ENCODE assay signal across 15 cellular contexts in genomic region chrX:13716905-13717304, GRCh38. TPM values are rescaled to one million over a fixed set of nuclear protein-coding genes. Genes with fewer than 3 reads are reported as not detected.
A peak's percentile ranks its signal among the peaks of the same experiment; 100 is the strongest.
DNase-seq lines count a peak whose midpoint lies in the region; ATAC-seq and TF ChIP-seq lines count a peak whose summit lies in the region.
"Had no signal": no experiment of that assay in that cellular context is flagged by ENCODE, and none has a peak within 500 bp of the region (broad histone marks: within the 10 kb centered on the region; RNA-seq: fewer than 3 reads in every experiment).

No MANE protein-coding gene starts in this region.

- H3K36me3 Mint-ChIP-seq in T-helper 1 cell treated with Interleukin-12 subunit alpha and Interleukin-12 subunit beta and Interleukin-4 antibody, amounts not matched to agents 30 μg/mL and 1 μg/mL, for 36 hours (ENCODE audit: low read depth): peaks cover 31% of the 10 kb centered on the region

- H3K4me1 Mint-ChIP-seq in T-helper 1 cell treated with Interleukin-12 subunit alpha and Interleukin-12 subunit beta and Interleukin-4 antibody, amounts not matched to agents 30 μg/mL and 1 μg/mL, for 36 hours (ENCODE audit: low read depth): peaks cover 17% of the 10 kb centered on the region

- H3K36me3 ChIP-seq in thoracic aorta: peaks cover 2% of the 10 kb centered on the region

- ATAC-seq in thoracic aorta (ENCODE audit: insufficient number of reproducible peaks, low FRiP score, low read depth): no peak
- no peak for ATAC-seq in GM19463 (IDR thresholded peaks at IDR 0.05; ENCODE audit: unreplicated experiment)
- ATAC-seq: body of pancreas; Panc1; psoas muscle; stimulated activated memory B cell treated with anti-CD40 and anti-IgM and Interleukin-4, amounts not matched to agents 10 μg/mL and 1 μg/mL and 100 μg/mL, for 72 hours had no signal

- no peaks in the 10 kb centered on the region for H3K27me3 ChIP-seq in thoracic aorta (replicated peaks; ENCODE audit: insufficient read depth)
- H3K27me3 ChIP-seq: body of pancreas had no signal

- H3K4me3 ChIP-seq in thoracic aorta: no peak overlapping the region
- H3K4me3 ChIP-seq: body of pancreas, psoas muscle had no signal

- H3K9me3 ChIP-seq in thoracic aorta: no peaks in the 10 kb centered on the region
- H3K9me3 ChIP-seq: body of pancreas, psoas muscle had no signal

- H3K9me3 Mint-ChIP-seq in T-helper 1 cell treated with Interleukin-12 subunit alpha and Interleukin-12 subunit beta and Interleukin-4 antibody, amounts not matched to agents 30 μg/mL and 1 μg/mL, for 36 hours: no peaks in the 10 kb centered on the region
- H3K9me3 Mint-ChIP-seq: stimulated activated memory B cell treated with anti-CD40 and anti-IgM and Interleukin-4, amounts not matched to agents 10 μg/mL and 1 μg/mL and 100 μg/mL, for 72 hours had no signal

- no peak for TF ChIP-seq CTCF in thoracic aorta (IDR thresholded peaks at IDR 0.05)

- DNase-seq in stimulated activated CD4-positive, alpha-beta T cell treated with anti-CD3 and anti-CD28 coated beads, Interleukin-15, amount 100 ng/mL, for 24 hours: peak; percentile 20
- no peak for DNase-seq in stimulated activated CD4-positive, alpha-beta T cell treated with anti-CD3 and anti-CD28 coated beads, Interleukin-12 subunit alpha, Interleukin-12 subunit beta, amount 100 ng/mL, for 4 hours
- peak; percentile 41 for DNase-seq in effector CD4-positive, alpha-beta T cell
- no peak for DNase-seq in thoracic aorta (ENCODE audit: low spot score)
- DNase-seq in NCI-H524 (lab: John Stamatoyannopoulos, UW): no peak
- DNase-seq in SW480 (ENCODE audit: low spot score): no peak
- DNase-seq: C1 segment of cervical spinal cord, NCI-H1092 treated with DMSO at 0.1 percent for 48 hours, NCI-H524 treated with DMSO at 0.1 percent for 48 hours, psoas muscle had no signal

- H3K27ac ChIP-seq in thoracic aorta: peak overlapping the region; percentile 63 to 67
- H3K27ac ChIP-seq: body of pancreas, psoas muscle had no signal

- no peak overlapping the region for H3K4me3 Mint-ChIP-seq in T-helper 1 cell treated with Interleukin-12 subunit alpha and Interleukin-12 subunit beta and Interleukin-4 antibody, amounts not matched to agents 30 μg/mL and 1 μg/mL, for 36 hours
- H3K4me3 Mint-ChIP-seq: stimulated activated memory B cell treated with anti-CD40 and anti-IgM and Interleukin-4, amounts not matched to agents 10 μg/mL and 1 μg/mL and 100 μg/mL, for 72 hours had no signal

- peaks cover 0 to 7% of the 10 kb centered on the region in 2 donors for H3K4me1 ChIP-seq in thoracic aorta (ENCODE audit: control insufficient read depth in 1 of 2, low read depth in 2 of 2)

- H3K27ac Mint-ChIP-seq in T-helper 1 cell treated with Interleukin-12 subunit alpha and Interleukin-12 subunit beta and Interleukin-4 antibody, amounts not matched to agents 30 μg/mL and 1 μg/mL, for 36 hours: peak overlapping the region; percentile 45
- H3K27ac Mint-ChIP-seq: stimulated activated memory B cell treated with anti-CD40 and anti-IgM and Interleukin-4, amounts not matched to agents 10 μg/mL and 1 μg/mL and 100 μg/mL, for 72 hours had no signal

- H3K27me3 Mint-ChIP-seq in T-helper 1 cell treated with Interleukin-12 subunit alpha and Interleukin-12 subunit beta and Interleukin-4 antibody, amounts not matched to agents 30 μg/mL and 1 μg/mL, for 36 hours (ENCODE audit: low read depth): no peaks in the 10 kb centered on the region
- H3K27me3 Mint-ChIP-seq: stimulated activated memory B cell treated with anti-CD40 and anti-IgM and Interleukin-4, amounts not matched to agents 10 μg/mL and 1 μg/mL and 100 μg/mL, for 72 hours had no signal

RNA-seq across cellular contexts. Expression of gene TRAPPC2, which starts 17.5 kb away (rescaled TPM):
- total RNA-seq in thoracic aorta: 10 to 100 TPM; 15.0 to 24.2 TPM

RNA-seq across cellular contexts. Expression of gene OFD1, which starts 17.6 kb away (rescaled TPM):
- 10 to 100 TPM; 15.3 to 19.0 TPM for total RNA-seq in thoracic aorta

RNA-seq across cellular contexts. Expression of gene RAB9A, which starts 28.0 kb away (rescaled TPM):
- total RNA-seq in thoracic aorta: 10 to 100 TPM; 20.0 to 21.7 TPM

Comparison
In these comparisons a context has a peak if more than half of its experiments do, and no peak if none do; other contexts are left out.
1. DNase-seq: peak in stimulated activated CD4-positive, alpha-beta T cell treated with anti-CD3 and anti-CD28 coated beads, Interleukin-15, amount 100 ng/mL, for 24 hours (single experiment) and effector CD4-positive, alpha-beta T cell (single experiment); none in stimulated activated CD4-positive, alpha-beta T cell treated with anti-CD3 and anti-CD28 coated beads, Interleukin-12 subunit alpha, Interleukin-12 subunit beta, amount 100 ng/mL, for 4 hours (single experiment), thoracic aorta (single experiment), NCI-H524 (0 of 2) and SW480 (single experiment).